Comparison of ENCODE assay signal across 25 cellular contexts in the genomic region with DNA sequence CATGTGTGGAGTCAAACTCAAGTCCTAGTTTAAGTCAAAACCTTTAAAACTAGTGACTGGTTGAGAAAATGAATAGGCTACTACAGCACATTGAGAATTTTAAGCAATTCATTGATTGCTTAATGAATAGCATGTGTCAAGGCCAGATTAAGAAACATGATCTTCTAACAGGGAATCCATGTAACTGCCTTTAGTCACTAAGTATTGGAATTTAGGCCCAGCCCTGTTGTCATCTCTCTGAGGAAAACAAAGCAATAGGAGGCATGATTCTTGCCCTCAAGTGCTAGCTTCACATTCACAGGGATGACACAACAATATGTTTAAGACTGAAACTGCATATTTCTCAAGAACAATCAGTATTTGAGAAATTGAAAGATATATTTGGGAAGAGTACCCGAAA.
DNase-seq lines count a peak whose midpoint lies in the region; ATAC-seq and TF ChIP-seq lines count a peak whose summit lies in the region.
"Had no signal": no experiment of that assay in that cellular context is flagged by ENCODE, and none has a peak within 500 bp of the region (broad histone marks: within the 10 kb centered on the region; RNA-seq: fewer than 3 reads in every experiment).

No MANE protein-coding gene starts in this region.

- 7 to 15% methylated on average over 1 of the region's 1 CpG for WGBS in GM23248 (ENCODE audit: low coverage in 1 of 2, low lambda C conversion rate in 2 of 2, missing lambda C conversion rate in 2 of 2), 2 experiments
- 70 to 83% methylated on average over 1 of the region's 1 CpG for WGBS in gastroesophageal sphincter (ENCODE audit: low coverage in 1 of 2), 2 donors

- intact Hi-C loops in A673 (cut with micrococcal nuclease; ENCODE audit: unreplicated experiment), result no loop called here

- H3K9me2 ChIP-seq in GM23248 (ENCODE audit: insufficient read depth), result no peaks in the 10 kb centered on the region

- TF ChIP-seq EP300 in gastroesophageal sphincter (IDR thresholded peaks at IDR 0.05), result no peak

- no peaks in the 10 kb centered on the region for H3K79me2 ChIP-seq in GM23248 (ENCODE audit: insufficient read depth)

- ATAC-seq in gastroesophageal sphincter, result peak; percentile 58
- ATAC-seq: heart left ventricle; stimulated activated naive B cell treated with anti-CD40 and anti-IgM and Interleukin-4, amounts not matched to agents 10 μg/mL and 1 μg/mL and 100 μg/mL, for 72 hours; T-helper 17 cell had no signal

- H3K9ac ChIP-seq in GM23248, result no peak overlapping the region

- H3K9me3 ChIP-seq in A673 (ENCODE audit: low read depth, low read length, poor library complexity, severe bottlenecking), result peaks cover 12% of the 10 kb centered on the region
- H3K9me3 ChIP-seq in GM23248 (ENCODE audit: low read depth), result no peaks in the 10 kb centered on the region
- no peaks in the 10 kb centered on the region for H3K9me3 ChIP-seq in gastroesophageal sphincter
- H3K9me3 ChIP-seq: SJSA1 had no signal

- TF ChIP-seq CTCF in A673 (conservative IDR thresholded peaks at IDR 0.05; ENCODE audit: low read depth, low read length) (no peak), choroid plexus epithelial cell (conservative IDR thresholded peaks at IDR 0.05; ENCODE audit: low read depth, low read length) (no peak), gastroesophageal sphincter (IDR thresholded peaks at IDR 0.05) (no peak), coronary artery (IDR thresholded peaks at IDR 0.05) (no peak), endothelial cell (IDR thresholded peaks at IDR 0.05; ENCODE audit: unreplicated experiment) (no peak)

- no peak overlapping the region for H3K27ac ChIP-seq in A673 (ENCODE audit: low read depth, low read length, poor library complexity, severe bottlenecking)
- H3K27ac ChIP-seq in GM23248, result peak overlapping the region; percentile 32; the same call in 1 of the 2 replicates
- no peak overlapping the region for H3K27ac ChIP-seq in gastroesophageal sphincter
- no peak overlapping the region for H3K27ac ChIP-seq in coronary artery
- H3K27ac ChIP-seq: brain microvascular endothelial cell, heart left ventricle, left ventricle myocardium inferior, SJSA1, upper lobe of left lung had no signal

- H3K36me3 Mint-ChIP-seq in endothelial cell (ENCODE audit: low read depth, unreplicated experiment), result peaks cover 8% of the 10 kb centered on the region
- H3K36me3 Mint-ChIP-seq: activated naive CD8-positive, alpha-beta T cell treated with anti-CD3 and anti-CD28 coated beads, Interleukin-2, amount 10 ng/mL, durations not matched to agents 7 days and 5 days; CD14-positive monocyte; stimulated activated naive B cell treated with anti-CD40 and anti-IgM and Interleukin-4, amounts not matched to agents 10 μg/mL and 1 μg/mL and 100 μg/mL, for 72 hours had no signal

- H3K4me3 Mint-ChIP-seq in endothelial cell (ENCODE audit: unreplicated experiment), result no peak overlapping the region
- H3K4me3 Mint-ChIP-seq: activated naive CD8-positive, alpha-beta T cell treated with anti-CD3 and anti-CD28 coated beads, Interleukin-2, amount 10 ng/mL, durations not matched to agents 7 days and 5 days; CD14-positive monocyte; dendritic cell treated with granulocyte-macrophage colony-stimulating factor and Interleukin-4, amounts not matched to agents 40 ng/mL and 50 ng/mL, for 4 days; stimulated activated naive B cell treated with anti-CD40 and anti-IgM and Interleukin-4, amounts not matched to agents 10 μg/mL and 1 μg/mL and 100 μg/mL, for 72 hours; T-helper 17 cell had no signal

- H3K4me3 ChIP-seq in A673 (ENCODE audit: low read depth, low read length, poor library complexity, severe bottlenecking) (no peak overlapping the region), GM23248 (no peak overlapping the region), choroid plexus epithelial cell (ENCODE audit: low read depth, low read length) (no peak overlapping the region), gastroesophageal sphincter (no peak overlapping the region), coronary artery (no peak overlapping the region)
- H3K4me3 ChIP-seq: heart left ventricle, left ventricle myocardium inferior, SJSA1, upper lobe of left lung had no signal

- no peaks in the 10 kb centered on the region for H3K27me3 ChIP-seq in A673 (replicated peaks; ENCODE audit: insufficient read depth, low read depth, low read length, poor library complexity)
- H3K27me3 ChIP-seq in GM23248 (replicated peaks; ENCODE audit: insufficient read depth), result no peaks in the 10 kb centered on the region
- H3K27me3 ChIP-seq in gastroesophageal sphincter, result no peaks in the 10 kb centered on the region
- H3K27me3 ChIP-seq: brain microvascular endothelial cell, heart left ventricle, SJSA1, upper lobe of left lung had no signal

- peaks cover 5% of the 10 kb centered on the region for H3K9me3 Mint-ChIP-seq in endothelial cell (ENCODE audit: unreplicated experiment)

- no peak overlapping the region for H3K27ac Mint-ChIP-seq in endothelial cell (ENCODE audit: unreplicated experiment)
- H3K27ac Mint-ChIP-seq: activated naive CD8-positive, alpha-beta T cell treated with anti-CD3 and anti-CD28 coated beads, Interleukin-2, amount 10 ng/mL, durations not matched to agents 7 days and 5 days; activated T-helper 2 cell treated with anti-CD3 and anti-CD28 coated beads, Interferon-gamma antibody, Interleukin-2, Interleukin-4, amounts not matched to agents 10 μg/mL and 5 μg/mL and 100 μg/mL, durations not matched to agents 14 hours and 24 hours and 36 hours; dendritic cell treated with granulocyte-macrophage colony-stimulating factor and Interleukin-4, amounts not matched to agents 40 ng/mL and 50 ng/mL, for 4 days; stimulated activated naive B cell treated with anti-CD40 and anti-IgM and Interleukin-4, amounts not matched to agents 10 μg/mL and 1 μg/mL and 100 μg/mL, for 72 hours; T-helper 17 cell had no signal

- no peak overlapping the region for H3K4me2 ChIP-seq in GM23248 (ENCODE audit: unreplicated experiment)

- DNase-seq in A673 (ENCODE audit: low spot score) (peak; percentile 10), GM23248 (peak; percentile 73), choroid plexus epithelial cell (ENCODE audit: low read depth) (peak; percentile 58), NCI-H226 (no peak), NCI-H1930 (lab: John Stamatoyannopoulos, UW) (no peak), coronary artery (ENCODE audit: low spot score) (no peak), endothelial cell (ENCODE audit: low spot score) (no peak)
- DNase-seq: activated CD4-positive, alpha-beta T cell treated with anti-CD3 and anti-CD28 coated beads, Interleukin-2, amount 50 U/mL, for 1 hour; activated naive CD8-positive, alpha-beta T cell treated with anti-CD3 and anti-CD28 coated beads, Interleukin-2, amount 10 ng/mL, durations not matched to agents 7 days and 5 days; brain microvascular endothelial cell; heart left ventricle; left ventricle myocardium inferior; NCI-H1436; NCI-H2171 treated with DMSO at 0.1 percent for 48 hours; NCI-H748 treated with DMSO at 0.1 percent for 48 hours; OCI-M1; stimulated activated CD4-positive, alpha-beta T cell treated with anti-CD3 and anti-CD28 coated beads, Interleukin-1b, Interleukin-23, amount 100 ng/mL, for 48 hours; stimulated activated naive B cell treated with anti-CD40 and anti-IgM and Interleukin-4, amounts not matched to agents 10 μg/mL and 1 μg/mL and 100 μg/mL, for 72 hours; T-helper 17 cell; upper lobe of left lung had no signal

- CTCF ChIA-PET in A673 (lab: Charles Lee), result no interaction called here

- POLR2A ChIA-PET in A673 (lab: Charles Lee; ENCODE audit: low non-redundant PET), result no interaction called here

- TF ChIP-seq POLR2A in gastroesophageal sphincter (IDR thresholded peaks at IDR 0.05), result no peak

- BruUV-seq in A673 (replicated peaks; lab: Mats Ljungman, UMichigan), result no TSS peak

- no peaks in the 10 kb centered on the region for H3K4me1 ChIP-seq in A673 (ENCODE audit: insufficient read depth, low read length, poor library complexity, severe bottlenecking)
- no peaks in the 10 kb centered on the region for H3K4me1 ChIP-seq in GM23248 (ENCODE audit: insufficient read depth)
- H3K4me1 ChIP-seq in gastroesophageal sphincter, result no peaks in the 10 kb centered on the region
- H3K4me1 ChIP-seq: heart left ventricle, left ventricle myocardium inferior, SJSA1, upper lobe of left lung had no signal

- no peaks in the 10 kb centered on the region for H3K36me3 ChIP-seq in A673 (ENCODE audit: insufficient read depth, low read length, poor library complexity, severe bottlenecking)
- H3K36me3 ChIP-seq in GM23248 (ENCODE audit: low read depth), result no peaks in the 10 kb centered on the region
- H3K36me3 ChIP-seq in gastroesophageal sphincter, result no peaks in the 10 kb centered on the region
- H3K36me3 ChIP-seq: brain microvascular endothelial cell, heart left ventricle, left ventricle myocardium inferior, SJSA1, upper lobe of left lung had no signal

- no peaks in the 10 kb centered on the region for H3K4me1 Mint-ChIP-seq in endothelial cell (ENCODE audit: unreplicated experiment)
- H3K4me1 Mint-ChIP-seq: activated naive CD8-positive, alpha-beta T cell treated with anti-CD3 and anti-CD28 coated beads, Interleukin-2, amount 10 ng/mL, durations not matched to agents 7 days and 5 days; stimulated activated naive B cell treated with anti-CD40 and anti-IgM and Interleukin-4, amounts not matched to agents 10 μg/mL and 1 μg/mL and 100 μg/mL, for 72 hours; T-helper 17 cell had no signal

- no peak overlapping the region for H2AFZ ChIP-seq in GM23248

- H4K20me1 ChIP-seq in GM23248 (ENCODE audit: insufficient read depth), result no peaks in the 10 kb centered on the region

- in situ Hi-C loops in GM23248 (cut with MboI), result no loop called here

- H3F3A ChIP-seq in GM23248 (ENCODE audit: insufficient read depth), result no peaks in the 10 kb centered on the region

- no peaks in the 10 kb centered on the region for H3K27me3 Mint-ChIP-seq in endothelial cell (ENCODE audit: unreplicated experiment)
- H3K27me3 Mint-ChIP-seq: dendritic cell treated with granulocyte-macrophage colony-stimulating factor and Interleukin-4, amounts not matched to agents 40 ng/mL and 50 ng/mL, for 4 days; stimulated activated naive B cell treated with anti-CD40 and anti-IgM and Interleukin-4, amounts not matched to agents 10 μg/mL and 1 μg/mL and 100 μg/mL, for 72 hours; T-helper 17 cell had no signal

Comparison
In these comparisons a context has a peak if more than half of its experiments do, and no peak if none do; other contexts are left out.
1. DNase-seq: peak in A673 (single experiment), GM23248 (single experiment) and choroid plexus epithelial cell (single experiment); none in NCI-H226 (single experiment), NCI-H1930 (0 of 2), coronary artery (single experiment) and endothelial cell (single experiment).